25 cellular contexts compared by ENCODE assay signal in the genomic region with DNA sequence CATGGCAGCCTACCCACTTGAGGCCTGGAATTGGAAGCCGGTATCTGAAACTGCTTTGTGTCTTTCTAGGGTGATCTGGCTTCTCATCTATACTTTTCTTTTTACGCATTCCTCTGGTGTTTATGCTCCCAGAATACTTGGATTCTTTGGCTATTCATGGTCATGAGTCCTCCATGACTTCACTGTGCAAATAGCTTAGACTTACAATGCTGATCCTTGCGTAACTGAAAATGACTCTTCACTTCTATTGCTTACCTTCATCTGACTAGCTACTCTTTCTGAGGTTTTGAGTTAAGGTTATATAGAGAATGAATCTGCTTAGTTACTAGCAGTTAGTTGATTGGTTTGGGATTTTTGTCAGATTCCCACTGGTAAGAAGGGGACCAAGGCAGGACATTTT.
DNase-seq lines count a peak whose midpoint lies in the region; ATAC-seq, FAIRE-seq and TF ChIP-seq lines count a peak whose summit lies in the region.
"Had no signal": no experiment of that assay in that cellular context is flagged by ENCODE, and none has a peak within 500 bp of the region (broad histone marks: within the 10 kb centered on the region; RNA-seq: fewer than 3 reads in every experiment).

No MANE protein-coding gene starts in this region.

- H3K4me3 ChIP-seq in bronchial epithelial cell (ENCODE audit: low read depth, low read length) = no peak overlapping the region
- no peak overlapping the region for H3K4me3 ChIP-seq in foreskin fibroblast (ENCODE audit: low read depth in 1 of 2, low read length in 2 of 2)
- H3K4me3 ChIP-seq in upper lobe of right lung = no peak overlapping the region
- H3K4me3 ChIP-seq: ascending aorta, esophagus muscularis mucosa, heart right ventricle, sigmoid colon, suprapubic skin had no signal

- H3K4me3 Mint-ChIP-seq in glutamatergic neuron (ENCODE audit: unreplicated experiment) = no peak overlapping the region
- H3K4me3 Mint-ChIP-seq: activated T-cell treated with anti-CD3 and anti-CD28 coated beads, Interleukin-2, amount 50 U/mL, for 72 hours; nephron had no signal

- intact Hi-C loops in upper lobe of right lung (cut with DNase I) = no loop called here

- no peaks in the 10 kb centered on the region for H3K9me3 ChIP-seq in upper lobe of right lung
- H3K9me3 ChIP-seq: ascending aorta, esophagus muscularis mucosa, sigmoid colon, suprapubic skin had no signal

- H3K27ac Mint-ChIP-seq in glutamatergic neuron (ENCODE audit: unreplicated experiment) = no peak overlapping the region
- H3K27ac Mint-ChIP-seq: activated T-cell treated with anti-CD3 and anti-CD28 coated beads, Interleukin-2, amount 50 U/mL, for 72 hours; nephron had no signal

- no peaks in the 10 kb centered on the region for H3K4me1 Mint-ChIP-seq in glutamatergic neuron (ENCODE audit: low read depth, unreplicated experiment)
- H3K4me1 Mint-ChIP-seq: nephron had no signal

- no peaks in the 10 kb centered on the region for H3K4me1 ChIP-seq in upper lobe of right lung
- H3K4me1 ChIP-seq: ascending aorta, esophagus muscularis mucosa, heart right ventricle, sigmoid colon, suprapubic skin had no signal

- DNase-seq in HuH-7 (ENCODE audit: low spot score) = peak; percentile 26
- peak; percentile 83 for DNase-seq in bronchial epithelial cell (ENCODE audit: low read depth)
- DNase-seq in foreskin fibroblast = peak; percentile 51 to 85
- DNase-seq in upper lobe of right lung = no peak
- no peak for DNase-seq in NCI-H187 (lab: John Stamatoyannopoulos, UW)
- DNase-seq in putamen (ENCODE audit: low spot score) = no peak
- DNase-seq in glutamatergic neuron = no peak
- DNase-seq: activated CD4-positive, alpha-beta T cell treated with anti-CD3 and anti-CD28 coated beads for 1 hour; activated naive CD4-positive, alpha-beta T cell treated with anti-CD3 and anti-CD28 coated beads, Interleukin-2, amount 50 U/mL, for 16 hours; activated T-cell treated with anti-CD3 and anti-CD28 coated beads, Interleukin-2, amount 50 U/mL, for 72 hours; effector CD8-positive, alpha-beta T cell; GF-D8; heart right ventricle; left ventricle myocardium superior; NCI-H1048; NCI-H2029; NCI-H345; OCI-M1; SHP77 treated with DMSO at 0.1 percent for 48 hours; sigmoid colon; SW 1271 had no signal

- no peak for FAIRE-seq in bronchial epithelial cell (lab: Jason Lieb, UNC)

- ATAC-seq in upper lobe of right lung = peak; percentile 38
- ATAC-seq: activated T-cell treated with anti-CD3 and anti-CD28 coated beads, Interleukin-2, amount 50 U/mL, for 72 hours; heart right ventricle; left ventricle myocardium superior had no signal

- H3K9me3 Mint-ChIP-seq in glutamatergic neuron (ENCODE audit: unreplicated experiment) = no peaks in the 10 kb centered on the region
- H3K9me3 Mint-ChIP-seq: nephron had no signal

- peaks cover 1% of the 10 kb centered on the region for H3K27me3 Mint-ChIP-seq in glutamatergic neuron (ENCODE audit: unreplicated experiment)

- H3K27ac ChIP-seq in upper lobe of right lung = no peak overlapping the region
- H3K27ac ChIP-seq: ascending aorta, esophagus muscularis mucosa, heart right ventricle, sigmoid colon, suprapubic skin had no signal

- H3K27me3 ChIP-seq in bronchial epithelial cell (ENCODE audit: control insufficient read depth, insufficient read depth, low read length) = no peaks in the 10 kb centered on the region
- no peaks in the 10 kb centered on the region for H3K27me3 ChIP-seq in upper lobe of right lung
- H3K27me3 ChIP-seq: ascending aorta, esophagus muscularis mucosa, heart right ventricle, sigmoid colon, suprapubic skin had no signal

- TF ChIP-seq CTCF in bronchial epithelial cell (IDR thresholded peaks at IDR 0.05; ENCODE audit: insufficient read depth, low read length, severe bottlenecking) = no peak
- TF ChIP-seq CTCF in foreskin fibroblast (IDR thresholded peaks at IDR 0.05; ENCODE audit: low read depth, low read length) = no peak
- TF ChIP-seq CTCF in upper lobe of right lung (IDR thresholded peaks at IDR 0.05) = no peak
- no peak for TF ChIP-seq CTCF in glutamatergic neuron (IDR thresholded peaks at IDR 0.05; ENCODE audit: partially characterized antibody, unreplicated experiment)

- H3K36me3 Mint-ChIP-seq in glutamatergic neuron (ENCODE audit: unreplicated experiment) = no peaks in the 10 kb centered on the region

- H3K36me3 ChIP-seq in bronchial epithelial cell (ENCODE audit: control insufficient read depth, insufficient read depth, low read length) (no peaks in the 10 kb centered on the region), upper lobe of right lung (no peaks in the 10 kb centered on the region)
- H3K36me3 ChIP-seq: ascending aorta, esophagus muscularis mucosa, heart right ventricle, sigmoid colon, suprapubic skin had no signal

Comparison
In these comparisons a context has a peak if more than half of its experiments do, and no peak if none do; other contexts are left out.
1. DNase-seq: peak in HuH-7 (single experiment), bronchial epithelial cell (single experiment) and foreskin fibroblast (2 of 2); none in upper lobe of right lung (single experiment), NCI-H187 (0 of 2), putamen (single experiment) and glutamatergic neuron (single experiment).